ENCODE assay signal across 1 cellular context in the genomic region with DNA sequence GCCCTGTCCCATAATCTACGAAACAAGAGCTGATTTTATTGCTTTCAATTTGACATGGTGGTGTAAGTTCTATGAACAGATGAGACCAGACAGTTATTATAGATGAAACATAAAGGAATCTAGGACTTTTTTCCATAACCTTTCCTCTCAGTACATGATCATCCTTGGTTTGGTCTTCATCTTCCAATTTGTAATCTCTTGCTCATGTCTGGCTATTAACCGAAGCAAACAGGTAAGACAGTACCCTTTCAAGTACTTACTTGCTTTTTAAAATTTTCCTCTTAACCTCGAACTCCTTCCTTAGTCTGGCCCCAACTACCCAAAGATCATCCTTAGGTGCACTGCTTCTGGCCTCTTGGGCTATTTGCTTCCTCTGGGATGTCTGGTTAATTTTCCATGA.
TF ChIP-seq lines count a peak whose summit lies in the region.

No MANE protein-coding gene starts in this region.

TF ChIP-seq in SK-N-SH treated with all-trans-retinoic acid at 6 μM for 48 hours, 23 proteins besides CTCF, POLR2A, EP300 and RAD21 (continued from another document):
- TF ChIP-seq PPARA (CRISPR knock-in tag; IDR thresholded peaks at IDR 0.05; ENCODE audit: borderline replicate concordance) (no peak), ZNF70 (CRISPR knock-in tag; IDR thresholded peaks at IDR 0.05) (no peak), CSDC2 (CRISPR knock-in tag; IDR thresholded peaks at IDR 0.05) (no peak), ARNTL (CRISPR knock-in tag; IDR thresholded peaks at IDR 0.05; ENCODE audit: borderline replicate concordance, low read depth) (no peak), TCF4 (CRISPR knock-in tag; IDR thresholded peaks at IDR 0.05; ENCODE audit: borderline replicate concordance) (no peak), GLIS3 (CRISPR knock-in tag; IDR thresholded peaks at IDR 0.05) (no peak), ZFP3 (CRISPR knock-in tag; IDR thresholded peaks at IDR 0.05) (no peak), TOX (CRISPR knock-in tag; IDR thresholded peaks at IDR 0.05; ENCODE audit: borderline replicate concordance) (no peak), BACH2 (CRISPR knock-in tag; IDR thresholded peaks at IDR 0.05; ENCODE audit: borderline replicate concordance) (no peak), RARB (CRISPR knock-in tag; IDR thresholded peaks at IDR 0.05) (no peak), OSR1 (CRISPR knock-in tag; IDR thresholded peaks at IDR 0.05) (no peak), ZFP30 (CRISPR knock-in tag; IDR thresholded peaks at IDR 0.05) (no peak)
- TF ChIP-seq, protein P1, sequence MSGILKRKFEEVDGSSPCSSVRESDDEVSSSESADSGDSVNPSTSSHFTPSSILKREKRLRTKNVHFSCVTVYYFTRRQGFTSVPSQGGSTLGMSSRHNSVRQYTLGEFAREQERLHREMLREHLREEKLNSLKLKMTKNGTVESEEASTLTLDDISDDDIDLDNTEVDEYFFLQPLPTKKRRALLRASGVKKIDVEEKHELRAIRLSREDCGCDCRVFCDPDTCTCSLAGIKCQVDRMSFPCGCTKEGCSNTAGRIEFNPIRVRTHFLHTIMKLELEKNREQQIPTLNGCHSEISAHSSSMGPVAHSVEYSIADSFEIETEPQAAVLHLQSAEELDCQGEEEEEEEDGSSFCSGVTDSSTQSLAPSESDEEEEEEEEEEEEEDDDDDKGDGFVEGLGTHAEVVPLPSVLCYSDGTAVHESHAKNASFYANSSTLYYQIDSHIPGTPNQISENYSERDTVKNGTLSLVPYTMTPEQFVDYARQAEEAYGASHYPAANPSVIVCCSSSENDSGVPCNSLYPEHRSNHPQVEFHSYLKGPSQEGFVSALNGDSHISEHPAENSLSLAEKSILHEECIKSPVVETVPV (CRISPR knock-in tag; IDR thresholded peaks at IDR 0.05): no peak
- TF ChIP-seq, protein P2, sequence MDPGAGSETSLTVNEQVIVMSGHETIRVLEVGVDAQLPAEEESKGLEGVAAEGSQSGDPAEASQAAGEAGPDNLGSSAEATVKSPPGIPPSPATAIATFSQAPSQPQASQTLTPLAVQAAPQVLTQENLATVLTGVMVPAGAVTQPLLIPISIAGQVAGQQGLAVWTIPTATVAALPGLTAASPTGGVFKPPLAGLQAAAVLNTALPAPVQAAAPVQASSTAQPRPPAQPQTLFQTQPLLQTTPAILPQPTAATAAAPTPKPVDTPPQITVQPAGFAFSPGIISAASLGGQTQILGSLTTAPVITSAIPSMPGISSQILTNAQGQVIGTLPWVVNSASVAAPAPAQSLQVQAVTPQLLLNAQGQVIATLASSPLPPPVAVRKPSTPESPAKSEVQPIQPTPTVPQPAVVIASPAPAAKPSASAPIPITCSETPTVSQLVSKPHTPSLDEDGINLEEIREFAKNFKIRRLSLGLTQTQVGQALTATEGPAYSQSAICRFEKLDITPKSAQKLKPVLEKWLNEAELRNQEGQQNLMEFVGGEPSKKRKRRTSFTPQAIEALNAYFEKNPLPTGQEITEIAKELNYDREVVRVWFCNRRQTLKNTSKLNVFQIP (CRISPR knock-in tag; IDR thresholded peaks at IDR 0.05; ENCODE audit: borderline replicate concordance, low read depth): no peak
- TF ChIP-seq, protein P3, sequence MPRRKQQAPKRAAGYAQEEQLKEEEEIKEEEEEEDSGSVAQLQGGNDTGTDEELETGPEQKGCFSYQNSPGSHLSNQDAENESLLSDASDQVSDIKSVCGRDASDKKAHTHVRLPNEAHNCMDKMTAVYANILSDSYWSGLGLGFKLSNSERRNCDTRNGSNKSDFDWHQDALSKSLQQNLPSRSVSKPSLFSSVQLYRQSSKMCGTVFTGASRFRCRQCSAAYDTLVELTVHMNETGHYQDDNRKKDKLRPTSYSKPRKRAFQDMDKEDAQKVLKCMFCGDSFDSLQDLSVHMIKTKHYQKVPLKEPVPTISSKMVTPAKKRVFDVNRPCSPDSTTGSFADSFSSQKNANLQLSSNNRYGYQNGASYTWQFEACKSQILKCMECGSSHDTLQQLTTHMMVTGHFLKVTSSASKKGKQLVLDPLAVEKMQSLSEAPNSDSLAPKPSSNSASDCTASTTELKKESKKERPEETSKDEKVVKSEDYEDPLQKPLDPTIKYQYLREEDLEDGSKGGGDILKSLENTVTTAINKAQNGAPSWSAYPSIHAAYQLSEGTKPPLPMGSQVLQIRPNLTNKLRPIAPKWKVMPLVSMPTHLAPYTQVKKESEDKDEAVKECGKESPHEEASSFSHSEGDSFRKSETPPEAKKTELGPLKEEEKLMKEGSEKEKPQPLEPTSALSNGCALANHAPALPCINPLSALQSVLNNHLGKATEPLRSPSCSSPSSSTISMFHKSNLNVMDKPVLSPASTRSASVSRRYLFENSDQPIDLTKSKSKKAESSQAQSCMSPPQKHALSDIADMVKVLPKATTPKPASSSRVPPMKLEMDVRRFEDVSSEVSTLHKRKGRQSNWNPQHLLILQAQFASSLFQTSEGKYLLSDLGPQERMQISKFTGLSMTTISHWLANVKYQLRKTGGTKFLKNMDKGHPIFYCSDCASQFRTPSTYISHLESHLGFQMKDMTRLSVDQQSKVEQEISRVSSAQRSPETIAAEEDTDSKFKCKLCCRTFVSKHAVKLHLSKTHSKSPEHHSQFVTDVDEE (CRISPR knock-in tag; IDR thresholded peaks at IDR 0.05): no peak
